Comparison of ENCODE assay signal across 1 cellular context in the genomic region with DNA sequence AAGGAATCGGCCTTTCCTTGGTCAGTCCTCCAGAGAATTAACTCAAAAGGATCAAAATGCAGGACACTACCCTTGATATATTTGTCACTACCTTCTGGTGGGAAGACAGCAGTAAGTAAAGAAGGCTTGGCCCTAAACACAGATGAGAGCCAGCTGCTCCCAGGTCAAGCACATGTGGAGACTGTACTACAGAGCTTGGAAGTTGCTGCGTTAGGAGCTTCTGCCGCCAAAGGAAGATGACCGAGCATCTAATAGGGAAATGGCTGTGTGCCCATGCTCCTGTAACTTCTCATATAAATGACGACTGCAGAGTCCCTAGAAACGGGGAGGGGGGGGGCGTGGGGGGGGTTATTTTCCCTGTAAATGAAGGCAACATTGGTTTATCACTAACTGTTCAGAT.
TF ChIP-seq lines count a peak whose summit lies in the region.

No MANE protein-coding gene starts in this region.

TF ChIP-seq in SK-N-SH treated with all-trans-retinoic acid at 6 μM for 48 hours, 23 proteins besides CTCF, POLR2A, EP300 and RAD21 (continued from another document):
- TF ChIP-seq OSR1 (CRISPR knock-in tag; IDR thresholded peaks at IDR 0.05) (no peak), ZNF70 (CRISPR knock-in tag; IDR thresholded peaks at IDR 0.05) (no peak), CSDC2 (CRISPR knock-in tag; IDR thresholded peaks at IDR 0.05) (no peak)
